Comparison of ENCODE assay signal across 1 cellular context in the genomic region with DNA sequence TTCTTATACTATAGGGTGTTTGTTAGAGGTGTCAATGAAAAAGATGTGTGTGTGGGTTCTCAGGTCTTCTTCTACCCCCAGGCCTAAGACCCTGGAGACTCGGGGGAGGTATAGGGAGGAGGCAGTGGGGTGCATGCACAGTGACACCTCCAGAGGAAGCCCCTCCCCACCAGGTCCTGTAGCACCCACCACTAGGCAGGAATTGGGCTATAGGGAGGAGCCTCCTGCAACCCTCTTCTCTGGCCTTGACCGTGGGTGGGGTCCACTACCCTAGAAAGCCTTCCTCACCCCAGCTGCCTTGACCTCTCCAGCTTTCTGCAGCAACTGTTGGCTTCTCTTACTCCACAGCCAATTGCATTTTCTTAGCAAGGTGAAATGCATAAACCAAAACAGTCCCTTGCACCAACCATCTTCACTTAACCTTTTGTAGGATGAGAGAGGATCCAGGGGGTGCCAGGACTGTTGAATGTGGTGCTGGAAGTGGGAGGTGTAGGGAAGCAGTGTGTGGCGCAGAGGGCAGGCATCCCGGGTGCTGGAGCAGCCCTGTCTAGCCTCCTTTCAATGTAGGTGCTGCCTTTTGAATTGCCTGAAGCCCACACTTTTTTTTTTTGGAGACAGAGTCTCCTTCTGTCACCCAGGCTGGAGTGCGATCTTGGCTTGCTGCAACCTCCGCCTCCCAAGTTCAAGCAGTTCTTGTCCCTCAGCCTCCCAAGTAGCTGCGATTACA.
A peak's percentile ranks its signal among the peaks of the same experiment; 100 is the strongest.
TF ChIP-seq lines count a peak whose summit lies in the region.

No MANE protein-coding gene starts in this region.

TF ChIP-seq in HepG2, 621 proteins besides CTCF, POLR2A, EP300 and RAD21 (continued from another document):
- TF ChIP-seq, protein P1, sequence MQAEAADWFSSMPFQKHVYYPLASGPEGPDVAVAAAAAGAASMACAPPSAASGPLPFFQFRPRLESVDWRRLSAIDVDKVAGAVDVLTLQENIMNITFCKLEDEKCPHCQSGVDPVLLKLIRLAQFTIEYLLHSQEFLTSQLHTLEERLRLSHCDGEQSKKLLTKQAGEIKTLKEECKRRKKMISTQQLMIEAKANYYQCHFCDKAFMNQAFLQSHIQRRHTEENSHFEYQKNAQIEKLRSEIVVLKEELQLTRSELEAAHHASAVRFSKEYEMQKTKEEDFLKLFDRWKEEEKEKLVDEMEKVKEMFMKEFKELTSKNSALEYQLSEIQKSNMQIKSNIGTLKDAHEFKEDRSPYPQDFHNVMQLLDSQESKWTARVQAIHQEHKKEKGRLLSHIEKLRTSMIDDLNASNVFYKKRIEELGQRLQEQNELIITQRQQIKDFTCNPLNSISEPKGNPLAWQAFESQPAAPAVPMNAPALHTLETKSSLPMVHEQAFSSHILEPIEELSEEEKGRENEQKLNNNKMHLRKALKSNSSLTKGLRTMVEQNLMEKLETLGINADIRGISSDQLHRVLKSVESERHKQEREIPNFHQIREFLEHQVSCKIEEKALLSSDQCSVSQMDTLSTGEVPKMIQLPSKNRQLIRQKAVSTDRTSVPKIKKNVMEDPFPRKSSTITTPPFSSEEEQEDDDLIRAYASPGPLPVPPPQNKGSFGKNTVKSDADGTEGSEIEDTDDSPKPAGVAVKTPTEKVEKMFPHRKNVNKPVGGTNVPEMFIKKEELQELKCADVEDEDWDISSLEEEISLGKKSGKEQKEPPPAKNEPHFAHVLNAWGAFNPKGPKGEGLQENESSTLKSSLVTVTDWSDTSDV (CRISPR knock-in tag; IDR thresholded peaks at IDR 0.05): no peak
- 0 out of 2 replicates have a peak, but pooled peaks have one; percentile 31 for TF ChIP-seq RCOR2 (CRISPR knock-in tag; IDR thresholded peaks at IDR 0.05)
- TF ChIP-seq ZNF562 (CRISPR knock-in tag; IDR thresholded peaks at IDR 0.05; ENCODE audit: borderline replicate concordance): no peak
- TF ChIP-seq, protein P2, sequence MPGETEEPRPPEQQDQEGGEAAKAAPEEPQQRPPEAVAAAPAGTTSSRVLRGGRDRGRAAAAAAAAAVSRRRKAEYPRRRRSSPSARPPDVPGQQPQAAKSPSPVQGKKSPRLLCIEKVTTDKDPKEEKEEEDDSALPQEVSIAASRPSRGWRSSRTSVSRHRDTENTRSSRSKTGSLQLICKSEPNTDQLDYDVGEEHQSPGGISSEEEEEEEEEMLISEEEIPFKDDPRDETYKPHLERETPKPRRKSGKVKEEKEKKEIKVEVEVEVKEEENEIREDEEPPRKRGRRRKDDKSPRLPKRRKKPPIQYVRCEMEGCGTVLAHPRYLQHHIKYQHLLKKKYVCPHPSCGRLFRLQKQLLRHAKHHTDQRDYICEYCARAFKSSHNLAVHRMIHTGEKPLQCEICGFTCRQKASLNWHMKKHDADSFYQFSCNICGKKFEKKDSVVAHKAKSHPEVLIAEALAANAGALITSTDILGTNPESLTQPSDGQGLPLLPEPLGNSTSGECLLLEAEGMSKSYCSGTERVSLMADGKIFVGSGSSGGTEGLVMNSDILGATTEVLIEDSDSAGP (CRISPR knock-in tag; IDR thresholded peaks at IDR 0.05; ENCODE audit: borderline replicate concordance): 0 out of 2 replicates have a peak, but pooled peaks have one; percentile 1
- TF ChIP-seq, protein P3, sequence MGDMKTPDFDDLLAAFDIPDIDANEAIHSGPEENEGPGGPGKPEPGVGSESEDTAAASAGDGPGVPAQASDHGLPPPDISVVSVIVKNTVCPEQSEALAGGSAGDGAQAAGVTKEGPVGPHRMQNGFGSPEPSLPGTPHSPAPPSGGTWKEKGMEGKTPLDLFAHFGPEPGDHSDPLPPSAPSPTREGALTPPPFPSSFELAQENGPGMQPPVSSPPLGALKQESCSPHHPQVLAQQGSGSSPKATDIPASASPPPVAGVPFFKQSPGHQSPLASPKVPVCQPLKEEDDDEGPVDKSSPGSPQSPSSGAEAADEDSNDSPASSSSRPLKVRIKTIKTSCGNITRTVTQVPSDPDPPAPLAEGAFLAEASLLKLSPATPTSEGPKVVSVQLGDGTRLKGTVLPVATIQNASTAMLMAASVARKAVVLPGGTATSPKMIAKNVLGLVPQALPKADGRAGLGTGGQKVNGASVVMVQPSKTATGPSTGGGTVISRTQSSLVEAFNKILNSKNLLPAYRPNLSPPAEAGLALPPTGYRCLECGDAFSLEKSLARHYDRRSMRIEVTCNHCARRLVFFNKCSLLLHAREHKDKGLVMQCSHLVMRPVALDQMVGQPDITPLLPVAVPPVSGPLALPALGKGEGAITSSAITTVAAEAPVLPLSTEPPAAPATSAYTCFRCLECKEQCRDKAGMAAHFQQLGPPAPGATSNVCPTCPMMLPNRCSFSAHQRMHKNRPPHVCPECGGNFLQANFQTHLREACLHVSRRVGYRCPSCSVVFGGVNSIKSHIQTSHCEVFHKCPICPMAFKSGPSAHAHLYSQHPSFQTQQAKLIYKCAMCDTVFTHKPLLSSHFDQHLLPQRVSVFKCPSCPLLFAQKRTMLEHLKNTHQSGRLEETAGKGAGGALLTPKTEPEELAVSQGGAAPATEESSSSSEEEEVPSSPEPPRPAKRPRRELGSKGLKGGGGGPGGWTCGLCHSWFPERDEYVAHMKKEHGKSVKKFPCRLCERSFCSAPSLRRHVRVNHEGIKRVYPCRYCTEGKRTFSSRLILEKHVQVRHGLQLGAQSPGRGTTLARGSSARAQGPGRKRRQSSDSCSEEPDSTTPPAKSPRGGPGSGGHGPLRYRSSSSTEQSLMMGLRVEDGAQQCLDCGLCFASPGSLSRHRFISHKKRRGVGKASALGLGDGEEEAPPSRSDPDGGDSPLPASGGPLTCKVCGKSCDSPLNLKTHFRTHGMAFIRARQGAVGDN (CRISPR knock-in tag; IDR thresholded peaks at IDR 0.05): peak; percentile 47; the same call in 1 of the 2 replicates
- TF ChIP-seq RBM22 (optimal IDR thresholded peaks at IDR 0.05; ENCODE audit: low read length): peak; percentile 69
- no peak for TF ChIP-seq RARG (CRISPR knock-in tag; IDR thresholded peaks at IDR 0.05; ENCODE audit: low read depth)
- no peak for TF ChIP-seq KLF9 (CRISPR knock-in tag; IDR thresholded peaks at IDR 0.05; ENCODE audit: low read depth)
- 0 out of 2 replicates have a peak, but pooled peaks have one; percentile 25 for TF ChIP-seq ZMAT3 (CRISPR knock-in tag; conservative IDR thresholded peaks at IDR 0.05)
- no peak for TF ChIP-seq HMGA1 (CRISPR knock-in tag; conservative IDR thresholded peaks at IDR 0.05)
- TF ChIP-seq ZNF781 (CRISPR knock-in tag; IDR thresholded peaks at IDR 0.05; ENCODE audit: borderline replicate concordance, not compliant biosample characterization): peak; percentile 53
- TF ChIP-seq, protein P4, sequence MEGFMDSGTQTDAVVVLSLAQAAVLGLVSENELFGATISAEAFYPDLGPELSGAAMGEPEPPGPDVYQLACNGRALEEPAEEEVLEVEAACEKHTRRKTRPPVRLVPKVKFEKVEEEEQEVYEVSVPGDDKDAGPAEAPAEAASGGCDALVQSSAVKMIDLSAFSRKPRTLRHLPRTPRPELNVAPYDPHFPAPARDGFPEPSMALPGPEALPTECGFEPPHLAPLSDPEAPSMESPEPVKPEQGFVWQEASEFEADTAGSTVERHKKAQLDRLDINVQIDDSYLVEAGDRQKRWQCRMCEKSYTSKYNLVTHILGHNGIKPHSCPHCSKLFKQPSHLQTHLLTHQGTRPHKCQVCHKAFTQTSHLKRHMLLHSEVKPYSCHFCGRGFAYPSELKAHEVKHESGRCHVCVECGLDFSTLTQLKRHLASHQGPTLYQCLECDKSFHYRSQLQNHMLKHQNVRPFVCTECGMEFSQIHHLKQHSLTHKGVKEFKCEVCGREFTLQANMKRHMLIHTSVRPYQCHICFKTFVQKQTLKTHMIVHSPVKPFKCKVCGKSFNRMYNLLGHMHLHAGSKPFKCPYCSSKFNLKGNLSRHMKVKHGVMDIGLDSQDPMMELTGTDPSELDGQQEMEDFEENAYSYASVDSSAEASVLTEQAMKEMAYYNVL (CRISPR knock-in tag; IDR thresholded peaks at IDR 0.05; ENCODE audit: borderline replicate concordance): no peak
- 0 out of 2 replicates have a peak, but pooled peaks have one; percentile 37 for TF ChIP-seq YEATS2 (CRISPR knock-in tag; IDR thresholded peaks at IDR 0.05; ENCODE audit: borderline replicate concordance)
- 0 out of 2 replicates have a peak, but pooled peaks have one; percentile 23 for TF ChIP-seq ZNF501 (CRISPR knock-in tag; IDR thresholded peaks at IDR 0.05)
- TF ChIP-seq ATF7-NPFF (CRISPR knock-in tag; IDR thresholded peaks at IDR 0.05; ENCODE audit: low read depth): no peak
- TF ChIP-seq, protein P5, sequence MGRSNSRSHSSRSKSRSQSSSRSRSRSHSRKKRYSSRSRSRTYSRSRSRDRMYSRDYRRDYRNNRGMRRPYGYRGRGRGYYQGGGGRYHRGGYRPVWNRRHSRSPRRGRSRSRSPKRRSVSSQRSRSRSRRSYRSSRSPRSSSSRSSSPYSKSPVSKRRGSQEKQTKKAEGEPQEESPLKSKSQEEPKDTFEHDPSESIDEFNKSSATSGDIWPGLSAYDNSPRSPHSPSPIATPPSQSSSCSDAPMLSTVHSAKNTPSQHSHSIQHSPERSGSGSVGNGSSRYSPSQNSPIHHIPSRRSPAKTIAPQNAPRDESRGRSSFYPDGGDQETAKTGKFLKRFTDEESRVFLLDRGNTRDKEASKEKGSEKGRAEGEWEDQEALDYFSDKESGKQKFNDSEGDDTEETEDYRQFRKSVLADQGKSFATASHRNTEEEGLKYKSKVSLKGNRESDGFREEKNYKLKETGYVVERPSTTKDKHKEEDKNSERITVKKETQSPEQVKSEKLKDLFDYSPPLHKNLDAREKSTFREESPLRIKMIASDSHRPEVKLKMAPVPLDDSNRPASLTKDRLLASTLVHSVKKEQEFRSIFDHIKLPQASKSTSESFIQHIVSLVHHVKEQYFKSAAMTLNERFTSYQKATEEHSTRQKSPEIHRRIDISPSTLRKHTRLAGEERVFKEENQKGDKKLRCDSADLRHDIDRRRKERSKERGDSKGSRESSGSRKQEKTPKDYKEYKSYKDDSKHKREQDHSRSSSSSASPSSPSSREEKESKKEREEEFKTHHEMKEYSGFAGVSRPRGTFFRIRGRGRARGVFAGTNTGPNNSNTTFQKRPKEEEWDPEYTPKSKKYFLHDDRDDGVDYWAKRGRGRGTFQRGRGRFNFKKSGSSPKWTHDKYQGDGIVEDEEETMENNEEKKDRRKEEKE (IDR thresholded peaks at IDR 0.05): no peak
- TF ChIP-seq ZNF644 (CRISPR knock-in tag; IDR thresholded peaks at IDR 0.05; ENCODE audit: low read depth): no peak
- no peak for TF ChIP-seq POLR2G (IDR thresholded peaks at IDR 0.05; ENCODE audit: low read depth, low read length)
- TF ChIP-seq, protein P6, sequence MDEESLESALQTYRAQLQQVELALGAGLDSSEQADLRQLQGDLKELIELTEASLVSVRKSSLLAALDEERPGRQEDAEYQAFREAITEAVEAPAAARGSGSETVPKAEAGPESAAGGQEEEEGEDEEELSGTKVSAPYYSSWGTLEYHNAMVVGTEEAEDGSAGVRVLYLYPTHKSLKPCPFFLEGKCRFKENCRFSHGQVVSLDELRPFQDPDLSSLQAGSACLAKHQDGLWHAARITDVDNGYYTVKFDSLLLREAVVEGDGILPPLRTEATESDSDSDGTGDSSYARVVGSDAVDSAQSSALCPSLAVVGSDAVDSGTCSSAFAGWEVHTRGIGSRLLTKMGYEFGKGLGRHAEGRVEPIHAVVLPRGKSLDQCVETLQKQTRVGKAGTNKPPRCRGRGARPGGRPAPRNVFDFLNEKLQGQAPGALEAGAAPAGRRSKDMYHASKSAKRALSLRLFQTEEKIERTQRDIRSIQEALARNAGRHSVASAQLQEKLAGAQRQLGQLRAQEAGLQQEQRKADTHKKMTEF (CRISPR knock-in tag; IDR thresholded peaks at IDR 0.05): 0 out of 2 replicates have a peak, but pooled peaks have one; percentile 5
- TF ChIP-seq, protein P7, sequence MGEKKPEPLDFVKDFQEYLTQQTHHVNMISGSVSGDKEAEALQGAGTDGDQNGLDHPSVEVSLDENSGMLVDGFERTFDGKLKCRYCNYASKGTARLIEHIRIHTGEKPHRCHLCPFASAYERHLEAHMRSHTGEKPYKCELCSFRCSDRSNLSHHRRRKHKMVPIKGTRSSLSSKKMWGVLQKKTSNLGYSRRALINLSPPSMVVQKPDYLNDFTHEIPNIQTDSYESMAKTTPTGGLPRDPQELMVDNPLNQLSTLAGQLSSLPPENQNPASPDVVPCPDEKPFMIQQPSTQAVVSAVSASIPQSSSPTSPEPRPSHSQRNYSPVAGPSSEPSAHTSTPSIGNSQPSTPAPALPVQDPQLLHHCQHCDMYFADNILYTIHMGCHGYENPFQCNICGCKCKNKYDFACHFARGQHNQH (CRISPR knock-in tag; IDR thresholded peaks at IDR 0.05): no peak
TF ChIP-seq in HepG2: peak in this region for 16.
